In genomic region chr4:169025184-169025583, GRCh38 we compare ENCODE assay signal across 12 cellular contexts.
"Had no signal": no experiment of that assay in that cellular context is flagged by ENCODE, and none has a peak within 500 bp of the region (broad histone marks: within the 10 kb centered on the region; RNA-seq: fewer than 3 reads in every experiment).

No MANE protein-coding gene starts in this region.

- H3K4me1 ChIP-seq: gastroesophageal sphincter, vagina had no signal

- H3K27ac Mint-ChIP-seq: mesothelial cell of epicardium had no signal

- ATAC-seq: activated CD4-positive, CD25-positive, alpha-beta regulatory T cell treated with anti-CD3 and anti-CD28 coated beads, Interleukin-2, amount 50 U/mL, for 24 hours; gastroesophageal sphincter had no signal

- H3K9me3 ChIP-seq: gastroesophageal sphincter, vagina had no signal

- H2AFZ ChIP-seq: hepatocyte had no signal

- H3K4me3 Mint-ChIP-seq: mesothelial cell of epicardium had no signal

- H3K36me3 Mint-ChIP-seq: mesothelial cell of epicardium had no signal

- H3K36me3 ChIP-seq: gastroesophageal sphincter, vagina had no signal

- FAIRE-seq: TTC549 had no signal

- DNase-seq: activated naive CD4-positive, alpha-beta T cell treated with anti-CD3 and anti-CD28 coated beads, Interleukin-2, amount 50 U/mL, for 16 hours; central memory CD4-positive, alpha-beta T cell; effector CD4-positive, alpha-beta T cell; kidney glomerular epithelial cell; stimulated activated CD4-positive, alpha-beta T cell treated with anti-CD3 and anti-CD28 coated beads, Interleukin-15, amount 100 ng/mL, for 24 hours had no signal

- H3K27me3 ChIP-seq: gastroesophageal sphincter, hepatocyte, vagina had no signal

- H3K27ac ChIP-seq: coronary artery, gastroesophageal sphincter, hepatocyte, vagina had no signal

- H3K79me2 ChIP-seq: hepatocyte had no signal

- H3K4me3 ChIP-seq: coronary artery, gastroesophageal sphincter, hepatocyte, vagina had no signal

- H3K4me2 ChIP-seq: hepatocyte had no signal
